In genomic region chr1:43368646-43369020, GRCh38 we compare ENCODE assay signal across 8 cellular contexts. TPM values are rescaled to one million over a fixed set of nuclear protein-coding genes. Genes with fewer than 3 reads are reported as not detected.
DNase-seq lines count a peak whose midpoint lies in the region; ATAC-seq, FAIRE-seq and TF ChIP-seq lines count a peak whose summit lies in the region.

No MANE protein-coding gene starts in this region.

- no peak for TF ChIP-seq CTCF in A549 (IDR thresholded peaks at IDR 0.05)
- no peak for TF ChIP-seq CTCF in HFFc6 (IDR thresholded peaks at IDR 0.05)
- TF ChIP-seq CTCF in MCF 10A (IDR thresholded peaks at IDR 0.05; ENCODE audit: unreplicated experiment) = no peak

- FAIRE-seq in A549 (lab: Jason Lieb, UNC) = no peak

- H3K4me3 ChIP-seq in A549 (peak overlapping the region; percentile 90), mucosa of rectum (ENCODE audit: low read length in 2 of 2) (peak overlapping the region; percentile 65 to 74)

- H3K9me3 ChIP-seq in A549 = no peaks in the 10 kb centered on the region
- H3K9me3 ChIP-seq in mucosa of rectum (ENCODE audit: control insufficient read depth in 2 of 2, low read length in 2 of 2) = no peaks in the 10 kb centered on the region

- CTCF ChIA-PET in A549 (lab: Yijun Ruan, JAX) = interaction anchor here (0.7 to 2.4 kb wide), 7 partner anchors 9 to 250 kb away, joined by 3 to 10 read pairs (median 4); no protein-coding TSS in a partner anchor
- CTCF ChIA-PET in MCF 10A (lab: Yijun Ruan, JAX) = interaction anchor here (0.6 to 1.2 kb wide), 6 partner anchors 10 to 298 kb away, joined by 3 to 8 read pairs (median 4); partner anchors contain the start of gene CDC20

- DNase-seq in A549 (ENCODE audit: low read depth in 1 of 2, low spot score in 1 of 2) (no peak), HFFc6 (no peak), MCF 10A (ENCODE audit: unreplicated experiment) (no peak), cerebellar nuclear complex (lab: John Stamatoyannopoulos, UW) (no peak), COLO829 (ENCODE audit: low spot score) (no peak), NCI-H1048 (lab: John Stamatoyannopoulos, UW) (no peak)
- no peak for DNase-seq in activated CD4-positive, CD25-positive, alpha-beta regulatory T cell treated with anti-CD3 and anti-CD28 coated beads, Interleukin-2, amount 50 U/mL, for 72 hours

- TF ChIP-seq EP300 in A549 (IDR thresholded peaks at IDR 0.05) = no peak

- ATAC-seq in A549 = no peak

- H3K4me3 Mint-ChIP-seq in HFFc6 (peak overlapping the region; percentile 93), MCF 10A (ENCODE audit: unreplicated experiment) (peak overlapping the region; percentile 87)

- H3K4me1 Mint-ChIP-seq in HFFc6 (ENCODE audit: low read depth) (peaks cover 39% of the 10 kb centered on the region), MCF 10A (ENCODE audit: insufficient read depth, unreplicated experiment) (peaks cover 33% of the 10 kb centered on the region)

- H3K27ac Mint-ChIP-seq in HFFc6 (peak overlapping the region; percentile 93), MCF 10A (ENCODE audit: low read depth, unreplicated experiment) (peak overlapping the region; percentile 84)

- peaks cover 43% of the 10 kb centered on the region for H3K36me3 Mint-ChIP-seq in HFFc6 (ENCODE audit: low read depth)
- H3K36me3 Mint-ChIP-seq in MCF 10A (ENCODE audit: insufficient read depth, unreplicated experiment) = peaks cover 14% of the 10 kb centered on the region

- POLR2A ChIA-PET in A549 (lab: Yijun Ruan, JAX) = interaction anchor here (0.7 to 2.4 kb wide), 8 partner anchors 10 to 281 kb away, joined by 3 to 37 read pairs (median 4); partner anchors contain the start of genes CDC20, HYI and KDM4A
- POLR2A ChIA-PET in MCF 10A (lab: Yijun Ruan, JAX) = interaction anchor here (0.6 to 4.9 kb wide), 20 partner anchors 8 to 456 kb away, joined by 3 to 69 read pairs (median 6); partner anchors contain the start of genes C1orf210, CDC20, CFAP57 and EBNA1BP2

- BruUV-seq in MCF 10A (replicated peaks; lab: Mats Ljungman, UMichigan) = no TSS peak

- TF ChIP-seq RAD21 in A549 (conservative IDR thresholded peaks at IDR 0.05 in 1 of 2, IDR thresholded peaks at IDR 0.05 in 1 of 2) = no peak

- H3K27me3 Mint-ChIP-seq in HFFc6 (ENCODE audit: insufficient read depth) (no peaks in the 10 kb centered on the region; the same call in 1 of the 2 replicates), MCF 10A (ENCODE audit: insufficient read depth, unreplicated experiment) (no peaks in the 10 kb centered on the region)

- TF ChIP-seq POLR2A in A549 (IDR thresholded peaks at IDR 0.05; ENCODE audit: low read length) = no peak

- H3K9me3 Mint-ChIP-seq in HFFc6 (no peaks in the 10 kb centered on the region), MCF 10A (ENCODE audit: unreplicated experiment) (no peaks in the 10 kb centered on the region)

- peak overlapping the region; percentile 94 to 99 for H3K27ac ChIP-seq in A549
- H3K27ac ChIP-seq in mucosa of rectum (ENCODE audit: low read depth in 2 of 2, low read length in 2 of 2) = peak overlapping the region; percentile 98

- H3K9ac ChIP-seq in mucosa of rectum (ENCODE audit: low read depth in 1 of 2, low read length in 2 of 2) = peak overlapping the region; percentile 77

- no peaks in the 10 kb centered on the region for H3K27me3 ChIP-seq in mucosa of rectum (ENCODE audit: control insufficient read depth in 2 of 2, insufficient read depth in 2 of 2, low read length in 2 of 2)

- H3K4me1 ChIP-seq in A549 (peaks cover 50% of the 10 kb centered on the region), mucosa of rectum (ENCODE audit: control insufficient read depth in 2 of 2, insufficient read depth in 2 of 2, low read length in 2 of 2) (peaks cover 30 to 42% of the 10 kb centered on the region in 2 donors)

- peak overlapping the region; percentile 98 for H3K4me2 ChIP-seq in A549

- H3K36me3 ChIP-seq in mucosa of rectum (ENCODE audit: control insufficient read depth in 2 of 2, insufficient read depth in 2 of 2, low read length in 2 of 2) = peaks cover 22 to 28% of the 10 kb centered on the region in 2 donors

- intact Hi-C loops in MCF 10A (cut with micrococcal nuclease) = loop anchor here (1.0 kb wide), 1 partner anchor 21 kb away; the partner anchor contains the start of genes MED8 and SZT2

- WGBS in A549 (ENCODE audit: missing lambda C conversion rate) = 7% methylated on average over 6 of the region's 6 CpGs

TF ChIP-seq in A549, 52 proteins besides CTCF, POLR2A, EP300 and RAD21 (continues in another document):
- TF ChIP-seq GATA3 (IDR thresholded peaks at IDR 0.05; ENCODE audit: borderline replicate concordance) (no peak), NFE2L2 (conservative IDR thresholded peaks at IDR 0.05; ENCODE audit: low read length) (no peak), MAFK (IDR thresholded peaks at IDR 0.05; ENCODE audit: partially characterized antibody) (no peak), CBX2 (IDR thresholded peaks at IDR 0.05; ENCODE audit: borderline replicate concordance, low read depth) (no peak), CEBPB (IDR thresholded peaks at IDR 0.05) (no peak), TP53 (CRISPR knock-in tag; IDR thresholded peaks at IDR 0.05) (no peak), FOSB (CRISPR knock-in tag; IDR thresholded peaks at IDR 0.05) (no peak), HES2 (IDR thresholded peaks at IDR 0.05) (no peak), POLR2AphosphoS2 (conservative IDR thresholded peaks at IDR 0.05; ENCODE audit: low read length) (no peak), PBX3 (IDR thresholded peaks at IDR 0.05) (no peak), JUN (IDR thresholded peaks at IDR 0.05) (no peak), KDM5A (IDR thresholded peaks at IDR 0.05) (no peak), FOXS1 (CRISPR knock-in tag; IDR thresholded peaks at IDR 0.05) (no peak)

RNA-seq across cellular contexts. Expression of gene ELOVL1, which starts 0.8 kb away (rescaled TPM):
- polyA plus RNA-seq in A549 (2011; rRNA removed) = 124 and 147 TPM in 2 replicates
- 138 and 175 TPM in 2 replicates for polyA plus RNA-seq in A549 (2012; cell fraction: cytosol; rRNA removed)
- polyA plus RNA-seq in A549 (2012; cell fraction: nucleus; rRNA removed) = 148 and 157 TPM in 2 replicates
- polyA plus RNA-seq in A549 (2017; fragmentation: RNase III; extraction: RNeasy Plus Mini Kit Qiagen cat#74134 plus additional on column Dnase treatment) = 96.6 to 105 TPM (median 104 TPM) in 3 replicates
- polyA minus RNA-seq in A549 (2011; rRNA and poly(A)+ RNA removed) = 90.1 and 90.3 TPM in 2 replicates
- 100 to 1,000 TPM; 137 to 185 (median 160) TPM for total RNA-seq in HFFc6 (2021; fragmentation: NEBNext Ultra II Directional; extraction: Animal tissue kit (Norgen Biotek cat#: 25700))
- total RNA-seq in MCF 10A (2022) = 86.0 and 99.9 TPM in 2 replicates

RNA-seq across cellular contexts. Expression of gene CDC20, which starts 9.9 kb away (rescaled TPM):
- polyA plus RNA-seq in A549 (2011; rRNA removed) (73.8 and 91.5 TPM in 2 replicates), A549 (2017; fragmentation: RNase III; extraction: RNeasy Plus Mini Kit Qiagen cat#74134 plus additional on column Dnase treatment) (106 to 141 TPM (median 116 TPM) in 3 replicates)
- 287 and 317 TPM in 2 replicates for polyA plus RNA-seq in A549 (2012; cell fraction: cytosol; rRNA removed)
- polyA plus RNA-seq in A549 (2012; cell fraction: nucleus; rRNA removed) = 359 and 455 TPM in 2 replicates
- polyA minus RNA-seq in A549 (2011; rRNA and poly(A)+ RNA removed) = 147 and 162 TPM in 2 replicates
- total RNA-seq in HFFc6 (2021; fragmentation: NEBNext Ultra II Directional; extraction: Animal tissue kit (Norgen Biotek cat#: 25700)) = 100 to 1,000 TPM in 5 of 6 experiments, 10 to 100 TPM in 1; 87.0 to 221 (median 183) TPM
- 123 and 204 TPM in 2 replicates for total RNA-seq in MCF 10A (2022)

RNA-seq across cellular contexts. Expression of gene MED8, which starts 21.0 kb away (rescaled TPM):
- polyA plus RNA-seq in A549 (2011; rRNA removed) (33.9 and 40.4 TPM in 2 replicates), A549 (2017; fragmentation: RNase III; extraction: RNeasy Plus Mini Kit Qiagen cat#74134 plus additional on column Dnase treatment) (21.8 to 26.0 TPM (median 23.4 TPM) in 3 replicates)
- polyA plus RNA-seq in A549 (2012; cell fraction: cytosol; rRNA removed) = 20.2 TPM in 2 replicates
- polyA plus RNA-seq in A549 (2012; cell fraction: nucleus; rRNA removed) = 11.0 and 15.1 TPM in 2 replicates
- polyA minus RNA-seq in A549 (2011; rRNA and poly(A)+ RNA removed) = 22.2 and 23.1 TPM in 2 replicates
- total RNA-seq in HFFc6 (2021; fragmentation: NEBNext Ultra II Directional; extraction: Animal tissue kit (Norgen Biotek cat#: 25700)) = 10 to 100 TPM; 56.0 to 64.0 (median 60.8) TPM
- 52.0 and 61.6 TPM in 2 replicates for total RNA-seq in MCF 10A (2022)

RNA-seq across cellular contexts. Expression of gene SZT2, which starts 21.1 kb away (rescaled TPM):
- polyA plus RNA-seq in A549 (2011; rRNA removed) = 6.5 and 10.4 TPM in 2 replicates
- 5.1 and 6.9 TPM in 2 replicates for polyA plus RNA-seq in A549 (2012; cell fraction: cytosol; rRNA removed)
- 30.4 and 35.8 TPM in 2 replicates for polyA plus RNA-seq in A549 (2012; cell fraction: nucleus; rRNA removed)
- polyA plus RNA-seq in A549 (2017; fragmentation: RNase III; extraction: RNeasy Plus Mini Kit Qiagen cat#74134 plus additional on column Dnase treatment) = 6.1 to 7.4 TPM (median 7.3 TPM) in 3 replicates
- polyA minus RNA-seq in A549 (2011; rRNA and poly(A)+ RNA removed) = 38.9 and 42.4 TPM in 2 replicates
- 10 to 100 TPM; 17.2 to 21.8 (median 21.3) TPM for total RNA-seq in HFFc6 (2021; fragmentation: NEBNext Ultra II Directional; extraction: Animal tissue kit (Norgen Biotek cat#: 25700))
- total RNA-seq in MCF 10A (2022) = 65.3 and 67.4 TPM in 2 replicates

RNA-seq across cellular contexts. Expression of gene MPL, which starts 31.0 kb away (rescaled TPM):
- polyA plus RNA-seq in A549 (2011; rRNA removed) (not detected in 2 replicates), A549 (2017; fragmentation: RNase III; extraction: RNeasy Plus Mini Kit Qiagen cat#74134 plus additional on column Dnase treatment) (not detected in 3 replicates)
- 0.04 TPM in 1 of 2 replicates, not detected in the other for polyA plus RNA-seq in A549 (2012; cell fraction: cytosol; rRNA removed)
- not detected in 2 replicates for polyA plus RNA-seq in A549 (2012; cell fraction: nucleus; rRNA removed)
- not detected in 2 replicates for polyA minus RNA-seq in A549 (2011; rRNA and poly(A)+ RNA removed)
- not detected for total RNA-seq in HFFc6 (2021; fragmentation: NEBNext Ultra II Directional; extraction: Animal tissue kit (Norgen Biotek cat#: 25700))
- total RNA-seq in MCF 10A (2022) = not detected in 2 replicates
